ENCODE assay signal across 8 cellular contexts in the genomic region with DNA sequence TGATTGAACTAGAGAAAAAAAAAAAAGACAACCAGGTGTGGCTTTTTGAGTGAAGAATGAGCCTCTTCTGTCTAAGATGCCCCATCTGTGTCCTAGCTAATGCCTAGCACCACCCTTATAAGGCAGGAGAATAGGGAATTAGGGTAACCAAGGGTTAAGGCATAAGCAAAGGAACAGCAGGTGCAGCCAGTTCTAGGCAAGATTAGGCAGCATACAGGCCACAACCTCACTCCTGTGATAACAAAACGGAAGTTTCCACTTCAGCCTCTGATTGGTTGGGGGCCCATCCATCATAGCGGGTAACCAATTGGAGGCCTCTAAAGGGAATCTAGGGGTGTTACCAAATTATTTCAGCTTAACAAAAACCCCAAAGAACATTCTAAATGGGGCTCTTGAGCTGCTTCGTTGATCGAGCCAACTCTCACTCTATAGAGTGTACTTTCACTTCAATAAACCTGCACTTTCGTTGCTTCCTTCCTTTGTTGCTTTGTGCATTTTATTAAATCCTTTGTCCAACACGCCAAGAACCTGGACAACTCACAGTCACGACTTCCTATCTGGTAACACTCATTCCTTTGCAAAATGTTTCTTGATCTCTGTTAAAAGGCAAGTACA.
DNase-seq lines count a peak whose midpoint lies in the region; ATAC-seq and TF ChIP-seq lines count a peak whose summit lies in the region.

No MANE protein-coding gene starts in this region.

- intact Hi-C loops in CD4-positive, alpha-beta T cell (cut with DNase I, micrococcal nuclease): loop anchor here (2.0 to 10.0 kb wide), 3 partner anchors 28 to 462 kb away; a partner anchor contains a TSS
- intact Hi-C loops in activated T-helper 1 cell treated with anti-CD3 and anti-CD28 coated beads, Interleukin-12 subunit alpha, Interleukin-12 subunit beta, Interleukin-2, Interleukin-4 antibody, amounts not matched to agents 30 ng/mL and 10 ng/mL and 1 ng/mL, durations not matched to agents 14 hours and 24 hours and 36 hours (cut with micrococcal nuclease): loop anchor here (1.0 to 10.0 kb wide), 5 partner anchors 8 to 686 kb away; a partner anchor contains a TSS
- intact Hi-C loops in posterior vena cava (cut with DNase I) (no loop called here), vagina (cut with DNase I) (no loop called here)

- DNase-seq in CD4-positive, alpha-beta T cell: peak; percentile 84 to 94 (median 90)
- DNase-seq in RPMI7951 (ENCODE audit: low read depth) (peak; percentile 78), glomerular visceral epithelial cell (ENCODE audit: extremely low spot score) (peak; percentile 10), posterior vena cava (ENCODE audit: low spot score) (peak; percentile 86), vagina (ENCODE audit: extremely low spot score in 2 of 2) (peak in 1 of 2 donors; percentile 67)
- DNase-seq in activated T-helper 1 cell treated with anti-CD3 and anti-CD28 coated beads, Interleukin-12 subunit alpha, Interleukin-12 subunit beta, Interleukin-2, Interleukin-4 antibody, amounts not matched to agents 30 ng/mL and 10 ng/mL and 1 ng/mL, durations not matched to agents 14 hours and 24 hours and 36 hours (ENCODE audit: low spot score): peak; percentile 88

- H3K4me3 Mint-ChIP-seq in CD4-positive, alpha-beta T cell: peak overlapping the region; percentile 85
- H3K4me3 Mint-ChIP-seq in activated T-helper 1 cell treated with anti-CD3 and anti-CD28 coated beads, Interleukin-12 subunit alpha, Interleukin-12 subunit beta, Interleukin-2, Interleukin-4 antibody, amounts not matched to agents 30 ng/mL and 10 ng/mL and 1 ng/mL, durations not matched to agents 14 hours and 24 hours and 36 hours: peak overlapping the region; percentile 76

- peak overlapping the region in 1 of 2 donors; percentile 6 for H3K4me3 ChIP-seq in vagina

- no peaks in the 10 kb centered on the region for H3K36me3 Mint-ChIP-seq in CD4-positive, alpha-beta T cell (ENCODE audit: low read depth)
- H3K36me3 Mint-ChIP-seq in activated T-helper 1 cell treated with anti-CD3 and anti-CD28 coated beads, Interleukin-12 subunit alpha, Interleukin-12 subunit beta, Interleukin-2, Interleukin-4 antibody, amounts not matched to agents 30 ng/mL and 10 ng/mL and 1 ng/mL, durations not matched to agents 14 hours and 24 hours and 36 hours (ENCODE audit: low read depth): no peaks in the 10 kb centered on the region

- peaks cover 83% of the 10 kb centered on the region for H3K4me1 Mint-ChIP-seq in CD4-positive, alpha-beta T cell (ENCODE audit: low read depth)
- peaks cover 80% of the 10 kb centered on the region for H3K4me1 Mint-ChIP-seq in activated T-helper 1 cell treated with anti-CD3 and anti-CD28 coated beads, Interleukin-12 subunit alpha, Interleukin-12 subunit beta, Interleukin-2, Interleukin-4 antibody, amounts not matched to agents 30 ng/mL and 10 ng/mL and 1 ng/mL, durations not matched to agents 14 hours and 24 hours and 36 hours (ENCODE audit: low read depth)

- CTCF ChIA-PET in CD4-positive, alpha-beta T cell (lab: Charles Lee): interaction anchor here (1.0 to 8.8 kb wide), 5 partner anchors 28 to 107 kb away, joined by 3 to 77 read pairs (median 23); a partner anchor contains a TSS

- H3K4me1 ChIP-seq in vagina: no peaks in the 10 kb centered on the region

- no peak for TF ChIP-seq POLR2A in vagina (IDR thresholded peaks at IDR 0.05)

- POLR2A ChIA-PET in CD4-positive, alpha-beta T cell (lab: Charles Lee): interaction anchor here (0.7 to 5.3 kb wide), 19 partner anchors 9 to 254 kb away, joined by 3 to 120 read pairs (median 6); a partner anchor contains a TSS

- peak; percentile 82 for ATAC-seq in CD4-positive, alpha-beta T cell (ENCODE audit: poor library complexity)
- ATAC-seq in GM19351 (IDR thresholded peaks at IDR 0.05; ENCODE audit: unreplicated experiment) (peak; percentile 87), HG03457 (IDR thresholded peaks at IDR 0.05; ENCODE audit: unreplicated experiment) (peak; percentile 94)

- H3K27me3 Mint-ChIP-seq in CD4-positive, alpha-beta T cell: no peaks in the 10 kb centered on the region
- no peaks in the 10 kb centered on the region for H3K27me3 Mint-ChIP-seq in activated T-helper 1 cell treated with anti-CD3 and anti-CD28 coated beads, Interleukin-12 subunit alpha, Interleukin-12 subunit beta, Interleukin-2, Interleukin-4 antibody, amounts not matched to agents 30 ng/mL and 10 ng/mL and 1 ng/mL, durations not matched to agents 14 hours and 24 hours and 36 hours (ENCODE audit: insufficient read depth)

- no peaks in the 10 kb centered on the region for H3K9me3 Mint-ChIP-seq in CD4-positive, alpha-beta T cell
- H3K9me3 Mint-ChIP-seq in activated T-helper 1 cell treated with anti-CD3 and anti-CD28 coated beads, Interleukin-12 subunit alpha, Interleukin-12 subunit beta, Interleukin-2, Interleukin-4 antibody, amounts not matched to agents 30 ng/mL and 10 ng/mL and 1 ng/mL, durations not matched to agents 14 hours and 24 hours and 36 hours: no peaks in the 10 kb centered on the region

- H3K9me3 ChIP-seq in CD4-positive, alpha-beta T cell (ENCODE audit: control insufficient read depth, low read length): no peaks in the 10 kb centered on the region
- H3K9me3 ChIP-seq in vagina: no peaks in the 10 kb centered on the region

- peak overlapping the region; percentile 88 for H3K27ac Mint-ChIP-seq in CD4-positive, alpha-beta T cell
- peak overlapping the region; percentile 90 for H3K27ac Mint-ChIP-seq in activated T-helper 1 cell treated with anti-CD3 and anti-CD28 coated beads, Interleukin-12 subunit alpha, Interleukin-12 subunit beta, Interleukin-2, Interleukin-4 antibody, amounts not matched to agents 30 ng/mL and 10 ng/mL and 1 ng/mL, durations not matched to agents 14 hours and 24 hours and 36 hours

- H3K27me3 ChIP-seq in CD4-positive, alpha-beta T cell (ENCODE audit: control insufficient read depth, insufficient read depth, low read length): no peaks in the 10 kb centered on the region
- H3K27me3 ChIP-seq in vagina: no peaks in the 10 kb centered on the region

- TF ChIP-seq CTCF in CD4-positive, alpha-beta T cell (IDR thresholded peaks at IDR 0.05): no peak
- no peak for TF ChIP-seq CTCF in vagina (IDR thresholded peaks at IDR 0.05)

- H3K36me3 ChIP-seq in vagina: no peaks in the 10 kb centered on the region

- peak overlapping the region; percentile 92 for H3K27ac ChIP-seq in CD4-positive, alpha-beta T cell (ENCODE audit: low read depth, low read length)
- peak overlapping the region; percentile 22 for H3K27ac ChIP-seq in vagina

Comparison
In these comparisons a context has a peak if more than half of its experiments do, and no peak if none do; other contexts are left out.
1. intact Hi-C loops: an anchor here in CD4-positive, alpha-beta T cell (2.0 to 10.0 kb wide) and activated T-helper 1 cell treated with anti-CD3 and anti-CD28 coated beads, Interleukin-12 subunit alpha, Interleukin-12 subunit beta, Interleukin-2, Interleukin-4 antibody, amounts not matched to agents 30 ng/mL and 10 ng/mL and 1 ng/mL, durations not matched to agents 14 hours and 24 hours and 36 hours (1.0 to 10.0 kb wide); none called in posterior vena cava and vagina.